In the genomic region with DNA sequence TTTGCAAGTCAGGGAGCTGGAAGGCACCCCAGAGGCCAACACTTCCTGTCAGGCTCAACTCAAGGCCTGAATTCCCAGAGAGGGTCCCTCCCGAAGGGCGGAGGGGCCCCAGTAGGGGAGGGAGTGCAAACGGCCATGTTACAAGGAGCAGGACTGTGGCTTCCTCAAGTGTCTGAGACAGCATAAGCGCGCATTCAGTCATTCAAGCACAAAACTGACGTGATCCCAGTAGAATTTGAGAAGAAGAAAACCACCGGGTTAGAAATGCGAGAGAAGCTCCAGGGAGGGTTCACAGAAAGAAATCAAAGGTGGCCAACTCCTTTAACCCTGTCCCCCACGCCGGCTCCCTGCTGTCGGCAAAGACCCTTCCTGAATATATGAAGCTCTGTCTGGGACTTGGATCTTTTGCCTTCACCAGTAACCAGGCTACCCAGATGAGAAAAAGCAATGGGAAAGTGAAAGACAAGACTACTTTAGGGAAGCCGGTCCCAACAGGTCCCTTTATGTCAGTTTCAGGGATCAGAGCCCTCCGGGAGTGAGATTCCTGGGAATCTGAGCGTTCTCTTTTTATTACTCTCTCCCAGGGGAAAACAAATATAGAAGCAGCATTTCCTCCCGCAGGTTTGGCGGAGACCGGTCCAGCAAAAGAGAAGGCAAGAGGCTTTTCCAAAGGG, we compare ENCODE assay signal across 10 cellular contexts. TPM values are rescaled to one million over a fixed set of nuclear protein-coding genes. Genes with fewer than 3 reads are reported as not detected.
A peak's percentile ranks its signal among the peaks of the same experiment; 100 is the strongest.
DNase-seq lines count a peak whose midpoint lies in the region; ATAC-seq, FAIRE-seq and TF ChIP-seq lines count a peak whose summit lies in the region.
"Had no signal": no experiment of that assay in that cellular context is flagged by ENCODE, and none has a peak within 500 bp of the region (broad histone marks: within the 10 kb centered on the region; RNA-seq: fewer than 3 reads in every experiment).

No MANE protein-coding gene starts in this region.

- FAIRE-seq in H1 (lab: Jason Lieb, UNC) = no peak

- peaks cover 79% of the 10 kb centered on the region for H3K27me3 Mint-ChIP-seq in activated T-cell treated with anti-CD3 and anti-CD28 coated beads, Interleukin-2, amount 50 U/mL, for 24 hours
- H3K27me3 Mint-ChIP-seq in activated T-cell treated with anti-CD3 and anti-CD28 coated beads, Interleukin-2, amount 50 U/mL, for 4 hours (ENCODE audit: low read depth) = peaks cover 66% of the 10 kb centered on the region

- H4K20me1 ChIP-seq in H1 (replicated peaks in 1 of 2; ENCODE audit: control insufficient read depth in 1 of 2, insufficient read depth in 2 of 2, low read length in 2 of 2) = no peaks in the 10 kb centered on the region

- POLR2A ChIA-PET in H1 (lab: Charles Lee; ENCODE audit: partially characterized antibody) = interaction anchor here (1.5 to 1.7 kb wide), 2 partner anchors 26 to 99 kb away, joined by 3 to 4 read pairs; no protein-coding TSS in a partner anchor

- no peak for TF ChIP-seq CTCF in H1 (IDR thresholded peaks at IDR 0.05; ENCODE audit: control extremely low read depth in 1 of 3, insufficient read depth in 1 of 3, low read depth in 1 of 3, low read length in 3 of 3)
- no peak for TF ChIP-seq CTCF in upper lobe of right lung (IDR thresholded peaks at IDR 0.05)

- H3K4ac ChIP-seq in H1 (replicated peaks; ENCODE audit: insufficient read length, low read depth, low read length) = no peak overlapping the region

- H3K27ac ChIP-seq in H1 (ENCODE audit: low read depth, low read length) (no peak overlapping the region), upper lobe of right lung (no peak overlapping the region)

- H3K4me3 ChIP-seq in H1 (ENCODE audit: extremely low read depth in 1 of 4, insufficient read depth in 2 of 4, low read depth in 3 of 4, low read length in 4 of 4) (peak overlapping the region; percentile 59 to 75 (median 64)), mucosa of stomach (ENCODE audit: low read length) (no peak overlapping the region), upper lobe of right lung (peak overlapping the region; percentile 48)

- H2AK5ac ChIP-seq in H1 (ENCODE audit: low read depth, low read length) = no peak overlapping the region

- H3K79me1 ChIP-seq in H1 (ENCODE audit: low read depth, low read length) = no peaks in the 10 kb centered on the region

- no peak for DNase-seq in activated T-cell treated with anti-CD3 and anti-CD28 coated beads, Interleukin-2, amount 50 U/mL, for 24 hours
- no peak for DNase-seq in activated T-cell treated with anti-CD3 and anti-CD28 coated beads, Interleukin-2, amount 50 U/mL, for 4 hours
- no peak for DNase-seq in H1 (ENCODE audit: low read depth in 1 of 2, low spot score in 2 of 2)
- DNase-seq in upper lobe of right lung = no peak
- no peak for DNase-seq in activated gamma-delta T cell treated with Interleukin-2 at 50 U/mL for 16 hours
- DNase-seq in NCI-H524 (lab: John Stamatoyannopoulos, UW) = no peak
- DNase-seq: activated effector memory CD4-positive, alpha-beta T cell treated with Interleukin-2 at 50 U/mL for 16 hours; NCI-H2227 treated with DMSO at 0.1 percent for 48 hours had no signal

- 9% methylated on average over 17 of the region's 17 CpGs; no CpG with 5 or more reads in 1 of the 2 experiments for whole genome bisulfite sequencing in H1 (ENCODE audit: extremely low coverage in 1 of 2, insufficient coverage in 1 of 2, insufficient read length in 1 of 2, insufficient replicate concordance in 2 of 2, low coverage in 1 of 2, low lambda C conversion rate in 2 of 2, missing lambda C conversion rate in 1 of 2), 2 experiments

- H3K27me3 ChIP-seq in H1 (replicated peaks in 1 of 4; ENCODE audit: control insufficient read depth in 3 of 4, extremely low read depth in 1 of 4, insufficient read depth in 3 of 4, low read length in 3 of 4) (peaks cover 9 to 30% (median 25%) of the 10 kb centered on the region in 4 experiments), mucosa of stomach (ENCODE audit: control insufficient read depth, insufficient read depth, low read length) (peaks cover 15% of the 10 kb centered on the region), upper lobe of right lung (peaks cover 14% of the 10 kb centered on the region)

- H3K4me1 ChIP-seq in H1 (replicated peaks in 1 of 4; ENCODE audit: control insufficient read depth in 3 of 4, insufficient read depth in 4 of 4, low read length in 3 of 4) (peaks cover 0 to 10% (median 2%) of the 10 kb centered on the region in 4 experiments; a peak in 4 of 7 replicates), mucosa of stomach (ENCODE audit: control insufficient read depth, insufficient read depth, low read length) (peaks cover 24% of the 10 kb centered on the region), upper lobe of right lung (peaks cover 25% of the 10 kb centered on the region)

- intact Hi-C loops in upper lobe of right lung (cut with DNase I) = no loop called here

- H3K27ac Mint-ChIP-seq in activated T-cell treated with anti-CD3 and anti-CD28 coated beads, Interleukin-2, amount 50 U/mL, for 24 hours = no peak overlapping the region

- no peak overlapping the region for H4K8ac ChIP-seq in H1 (ENCODE audit: extremely low read depth, insufficient read depth, low read length)

- H3K9ac ChIP-seq in H1 (replicated peaks in 1 of 4; ENCODE audit: extremely low read depth in 1 of 4, low read depth in 3 of 4, low read length in 3 of 4) (no peak overlapping the region), mucosa of stomach (ENCODE audit: low read length) (peak overlapping the region; percentile 60)

- H3K36me3 ChIP-seq in H1 (ENCODE audit: control insufficient read depth in 2 of 4, insufficient read depth in 4 of 4, low read length in 3 of 4) (no peaks in the 10 kb centered on the region), mucosa of stomach (ENCODE audit: control insufficient read depth, insufficient read depth, low read length) (no peaks in the 10 kb centered on the region), upper lobe of right lung (no peaks in the 10 kb centered on the region)

- H3K4me1 Mint-ChIP-seq in activated T-cell treated with anti-CD3 and anti-CD28 coated beads, Interleukin-2, amount 50 U/mL, for 24 hours (ENCODE audit: low read depth) = peaks cover 14% of the 10 kb centered on the region
- H3K4me1 Mint-ChIP-seq in activated T-cell treated with anti-CD3 and anti-CD28 coated beads, Interleukin-2, amount 50 U/mL, for 4 hours (ENCODE audit: low read depth) = peaks cover 11% of the 10 kb centered on the region

- no peaks in the 10 kb centered on the region for H3K9me3 Mint-ChIP-seq in activated T-cell treated with anti-CD3 and anti-CD28 coated beads, Interleukin-2, amount 50 U/mL, for 24 hours
- H3K9me3 Mint-ChIP-seq in activated T-cell treated with anti-CD3 and anti-CD28 coated beads, Interleukin-2, amount 50 U/mL, for 4 hours = no peaks in the 10 kb centered on the region

- H2BK15ac ChIP-seq in H1 (ENCODE audit: low read length) = no peak overlapping the region

- no peaks in the 10 kb centered on the region for H3K36me3 Mint-ChIP-seq in activated T-cell treated with anti-CD3 and anti-CD28 coated beads, Interleukin-2, amount 50 U/mL, for 24 hours (ENCODE audit: low read depth)
- H3K36me3 Mint-ChIP-seq in activated T-cell treated with anti-CD3 and anti-CD28 coated beads, Interleukin-2, amount 50 U/mL, for 4 hours (ENCODE audit: insufficient read depth) = no peaks in the 10 kb centered on the region

- H2BK12ac ChIP-seq in H1 (ENCODE audit: low read depth, low read length) = no peak overlapping the region

- H2BK20ac ChIP-seq in H1 (ENCODE audit: low read length) = no peak overlapping the region

- H3K56ac ChIP-seq in H1 (replicated peaks; ENCODE audit: insufficient read length, low read depth, low read length) = no peak overlapping the region

- H3K23ac ChIP-seq in H1 (ENCODE audit: insufficient read length) = no peak overlapping the region

- no peaks in the 10 kb centered on the region for H3K9me3 ChIP-seq in H1 (ENCODE audit: insufficient read depth in 2 of 2, low read depth in 1 of 2, low read length in 1 of 2)
- no peaks in the 10 kb centered on the region for H3K9me3 ChIP-seq in mucosa of stomach (ENCODE audit: control insufficient read depth, low read length)
- no peaks in the 10 kb centered on the region for H3K9me3 ChIP-seq in upper lobe of right lung

- no peak for TF ChIP-seq EP300 in H1 (IDR thresholded peaks at IDR 0.05; ENCODE audit: borderline replicate concordance in 1 of 2, low read depth in 2 of 2, low read length in 2 of 2)

- H4K5ac ChIP-seq in H1 (ENCODE audit: insufficient read length, low read depth, low read length) = no peak overlapping the region

- no peak for TF ChIP-seq POLR2A in H1 (IDR thresholded peaks at IDR 0.05; ENCODE audit: control extremely low read depth in 1 of 2, low read depth in 2 of 2, low read length in 2 of 2)

- no peak overlapping the region for H3K14ac ChIP-seq in H1 (ENCODE audit: insufficient read length)

- CTCF ChIA-PET in H1 (lab: Charles Lee; ENCODE audit: partially characterized antibody) = interaction anchor here (0.6 to 8.6 kb wide), 24 partner anchors 8 to 147 kb away, joined by 3 to 80 read pairs (median 5); no protein-coding TSS in a partner anchor

- H3K4me2 ChIP-seq in H1 (ENCODE audit: insufficient read depth in 1 of 2, low read depth in 2 of 2, low read length in 2 of 2) = peak overlapping the region; percentile 91 to 94

- H2BK5ac ChIP-seq in H1 (ENCODE audit: low read depth, low read length) = no peak overlapping the region

- H2BK120ac ChIP-seq in H1 (replicated peaks; ENCODE audit: low read depth, low read length) = no peak overlapping the region

- no peak overlapping the region for H4K91ac ChIP-seq in H1 (replicated peaks; ENCODE audit: insufficient read length, low read length)

- no peaks in the 10 kb centered on the region for H3K79me2 ChIP-seq in H1 (ENCODE audit: control insufficient read depth in 1 of 2, insufficient read depth in 2 of 2, low read length in 2 of 2)

- ATAC-seq in activated T-cell treated with anti-CD3 and anti-CD28 coated beads, Interleukin-2, amount 50 U/mL, for 4 hours = no peak
- ATAC-seq in upper lobe of right lung = no peak
- no peak for ATAC-seq in GM21723 (IDR thresholded peaks at IDR 0.05; ENCODE audit: unreplicated experiment)

- H3K4me3 Mint-ChIP-seq in activated T-cell treated with anti-CD3 and anti-CD28 coated beads, Interleukin-2, amount 50 U/mL, for 24 hours = peak overlapping the region; percentile 57
- no peak overlapping the region for H3K4me3 Mint-ChIP-seq in activated T-cell treated with anti-CD3 and anti-CD28 coated beads, Interleukin-2, amount 50 U/mL, for 4 hours

- H3K23me2 ChIP-seq in H1 (ENCODE audit: low read depth, low read length) = peaks cover 16% of the 10 kb centered on the region; the same call in 1 of the 2 replicates

- H2AFZ ChIP-seq in H1 (ENCODE audit: low read length) = 0 out of 2 replicates have a peak overlapping the region, but pooled peaks have one; percentile 16

- H3K18ac ChIP-seq in H1 (ENCODE audit: extremely low read depth, low read length) = no peak overlapping the region

- no peak for TF ChIP-seq RAD21 in H1 (IDR thresholded peaks at IDR 0.05 in 1 of 2, conservative IDR thresholded peaks at IDR 0.05 in 1 of 2; ENCODE audit: low read depth in 2 of 2, low read length in 2 of 2)

RNA-seq across cellular contexts. Expression of a gene that starts 1.3 kb away (rescaled TPM):
- total RNA-seq in activated T-cell treated with anti-CD3 and anti-CD28 coated beads, Interleukin-2, amount 50 U/mL, for 4 hours = under 1 TPM; 0.20 to 0.45 (median 0.33) TPM
- 6.2 and 6.4 TPM in 2 replicates for total RNA-seq in H1 (2021; fragmentation: NEBNext Ultra II Directional; extraction: Animal tissue kit (Norgen Biotek cat#: 25700))
- 3.9 and 5.4 TPM in 2 replicates for polyA plus RNA-seq in H1 (2011; rRNA removed)
- 6.3 TPM for polyA plus RNA-seq in H1 (2011; cell fraction: cytosol; rRNA removed)
- 13.6 TPM for polyA plus RNA-seq in H1 (2011; cell fraction: nucleus; rRNA removed)
- polyA plus RNA-seq in H1 (2012, experiment 1 of 2) = 4.2 to 5.1 TPM (median 4.7 TPM) in 4 replicates
- polyA plus RNA-seq in H1 (2012, experiment 2 of 2) = 1.5 TPM
- 3.2 TPM for polyA plus RNA-seq in H1 (2013, experiment 1 of 2)
- 3.1 TPM for polyA plus RNA-seq in H1 (2013, experiment 2 of 2)
- polyA minus RNA-seq in H1 (2011; rRNA and poly(A)+ RNA removed) = 9.1 and 12.1 TPM in 2 replicates
- polyA minus RNA-seq in H1 (2011; cell fraction: cytosol; rRNA and poly(A)+ RNA removed) = 6.8 TPM
- 10.0 TPM for polyA minus RNA-seq in H1 (2011; cell fraction: nucleus; rRNA and poly(A)+ RNA removed)
- 10.1 TPM for total RNA-seq in upper lobe of right lung
